7 cellular contexts compared by ENCODE assay signal in genomic region chr22:22342697-22343602, GRCh38.
DNase-seq lines count a peak whose midpoint lies in the region; ATAC-seq, FAIRE-seq and TF ChIP-seq lines count a peak whose summit lies in the region.

No MANE protein-coding gene starts in this region.

- intact Hi-C loops in mucosa of descending colon (cut with DNase I, micrococcal nuclease), result no loop called here

- no peak for TF ChIP-seq POLR2A in GM12891 (IDR thresholded peaks at IDR 0.05; ENCODE audit: low read depth, low read length)

- H3K36me3 ChIP-seq in mucosa of descending colon (ENCODE audit: low read depth), result no peaks in the 10 kb centered on the region

- TF ChIP-seq CTCF in mucosa of descending colon (IDR thresholded peaks at IDR 0.05), result peak; percentile 88

- H3K9me3 ChIP-seq in mucosa of descending colon, result no peaks in the 10 kb centered on the region

- FAIRE-seq in GM12891 (lab: Jason Lieb, UNC), result peak; percentile 86

- DNase-seq in GM12891 (ENCODE audit: insufficient read length, low spot score) (peak; percentile 34), NCI-H2029 treated with DMSO at 0.1 percent for 48 hours (lab: John Stamatoyannopoulos, UW) (peak; percentile 41), dermis blood vessel endothelial cell (peak; percentile 52), mucosa of descending colon (peak; percentile 71 to 91 (median 85))
- peak; percentile 80 for DNase-seq in activated CD4-positive, alpha-beta T cell treated with anti-CD3 and anti-CD28 coated beads for 48 hours
- peak; percentile 77 for DNase-seq in stimulated activated naive CD8-positive, alpha-beta T cell treated with anti-CD3 and anti-CD28 coated beads, Interleukin-15, Interleukin-2, amounts not matched to agents 100 U/mL and 50 U/mL, for 24 hours

- H3K4me1 ChIP-seq in mucosa of descending colon (ENCODE audit: low read depth), result peaks cover 3% of the 10 kb centered on the region

- ATAC-seq in mucosa of descending colon (peak; percentile 98), HG03521 (IDR thresholded peaks at IDR 0.05; ENCODE audit: unreplicated experiment) (no peak)
- ATAC-seq in stimulated activated naive CD8-positive, alpha-beta T cell treated with anti-CD3 and anti-CD28 coated beads, Interleukin-15, Interleukin-2, amounts not matched to agents 100 U/mL and 50 U/mL, for 24 hours, result peak; percentile 49

- no peak overlapping the region for H3K4me3 ChIP-seq in mucosa of descending colon

TF ChIP-seq in GM12891, 5 proteins besides CTCF, POLR2A, EP300 and RAD21:
- TF ChIP-seq POU2F2 (IDR thresholded peaks at IDR 0.05; ENCODE audit: low read depth, low read length) (no peak), TAF1 (IDR thresholded peaks at IDR 0.05; ENCODE audit: low read depth, low read length) (no peak), POLR2AphosphoS5 (IDR thresholded peaks at IDR 0.05; ENCODE audit: low read depth, low read length) (no peak), SPI1 (IDR thresholded peaks at IDR 0.05; ENCODE audit: low read depth, low read length) (no peak), PAX5 (IDR thresholded peaks at IDR 0.05; ENCODE audit: insufficient read depth, low read length, severe bottlenecking) (no peak)

Comparison
In these comparisons a context has a peak if more than half of its experiments do, and no peak if none do; other contexts are left out.
1. DNase-seq: peak in every context shown above with its lines; median percentile 85 in mucosa of descending colon; 80 in activated CD4-positive, alpha-beta T cell treated with anti-CD3 and anti-CD28 coated beads for 48 hours; 77 in stimulated activated naive CD8-positive, alpha-beta T cell treated with anti-CD3 and anti-CD28 coated beads, Interleukin-15, Interleukin-2, amounts not matched to agents 100 U/mL and 50 U/mL, for 24 hours; 52 in dermis blood vessel endothelial cell; 41 in NCI-H2029 treated with DMSO at 0.1 percent for 48 hours; 34 in GM12891.